Comparison of ENCODE assay signal across 8 cellular contexts in genomic region chr14:69547701-69548348, GRCh38. TPM values are rescaled to one million over a fixed set of nuclear protein-coding genes. Genes with fewer than 3 reads are reported as not detected.
DNase-seq lines count a peak whose midpoint lies in the region; ATAC-seq, FAIRE-seq and TF ChIP-seq lines count a peak whose summit lies in the region.

No MANE protein-coding gene starts in this region.

- H3K27me3 Mint-ChIP-seq in mesothelial cell of epicardium (ENCODE audit: low read depth) = peaks cover 61% of the 10 kb centered on the region

- H3K4me1 ChIP-seq in ES-I3 (ENCODE audit: insufficient read depth, low read length) (peaks cover 6% of the 10 kb centered on the region; the same call in 1 of the 2 replicates), colonic mucosa (no peaks in the 10 kb centered on the region)

- H3K27ac ChIP-seq in colonic mucosa = no peak overlapping the region

- no peaks in the 10 kb centered on the region for H3K9me3 Mint-ChIP-seq in mesothelial cell of epicardium

- no peak for TF ChIP-seq POLR2A in H54 (IDR thresholded peaks at IDR 0.05; ENCODE audit: low read depth, low read length)

- intact Hi-C loops in colonic mucosa (cut with DNase I) = no loop called here

- TF ChIP-seq CTCF in colonic mucosa (IDR thresholded peaks at IDR 0.05) = peak; percentile 47
- TF ChIP-seq CTCF in mesothelial cell of epicardium (IDR thresholded peaks at IDR 0.05; ENCODE audit: unreplicated experiment) = peak; percentile 80

- H3K9me3 ChIP-seq in ES-I3 (ENCODE audit: control insufficient read depth, insufficient read depth, low read length) (no peaks in the 10 kb centered on the region), colonic mucosa (no peaks in the 10 kb centered on the region)

- FAIRE-seq in H54 (lab: Jason Lieb, UNC) = no peak

- H3K4me3 Mint-ChIP-seq in mesothelial cell of epicardium = peak overlapping the region; percentile 69

- peaks cover 4% of the 10 kb centered on the region for H3K4me1 Mint-ChIP-seq in mesothelial cell of epicardium

- H3K27me3 ChIP-seq in colonic mucosa = peaks cover 6% of the 10 kb centered on the region

- H3K36me3 Mint-ChIP-seq in mesothelial cell of epicardium = no peaks in the 10 kb centered on the region

- no peak overlapping the region for H3K4me3 ChIP-seq in colonic mucosa

- H3K36me3 ChIP-seq in ES-I3 (ENCODE audit: insufficient read depth, low read length) = no peaks in the 10 kb centered on the region
- H3K36me3 ChIP-seq in colonic mucosa = no peaks in the 10 kb centered on the region

- peak overlapping the region; percentile 23 for H3K27ac Mint-ChIP-seq in mesothelial cell of epicardium

- H3K9ac ChIP-seq in ES-I3 (ENCODE audit: low read depth, low read length) (peak overlapping the region; percentile 56; the same call in 1 of the 2 replicates), colonic mucosa (ENCODE audit: low read depth in 2 of 2, low read length in 2 of 2) (no peak overlapping the region)

- DNase-seq in NCI-H2227 treated with DMSO at 0.1 percent for 48 hours (lab: John Stamatoyannopoulos, UW) (peak; percentile 85), colonic mucosa (no peak), mesothelial cell of epicardium (ENCODE audit: low spot score in 2 of 2, unreplicated experiment in 2 of 2) (peak; percentile 61 to 79), GOT3 (lab: John Stamatoyannopoulos, UW) (no peak), cerebellar nuclear complex (lab: John Stamatoyannopoulos, UW) (no peak), H54 (ENCODE audit: insufficient read length, low spot score) (no peak)

- ATAC-seq in GM21619 (IDR thresholded peaks at IDR 0.05; ENCODE audit: unreplicated experiment) = no peak

RNA-seq across cellular contexts. Expression of gene CCDC177, which starts 26.8 kb away (rescaled TPM):
- total RNA-seq in colonic mucosa (not detected), mesothelial cell of epicardium (0.24 to 0.34 TPM (median 0.34 TPM) in 3 replicates)

Comparison
In these comparisons a context has a peak if more than half of its experiments do, and no peak if none do; other contexts are left out.
1. DNase-seq: peak in NCI-H2227 treated with DMSO at 0.1 percent for 48 hours (single experiment) and mesothelial cell of epicardium (2 of 2); none in colonic mucosa (single experiment), GOT3 (single experiment), cerebellar nuclear complex (0 of 2) and H54 (single experiment).